In the genomic region with DNA sequence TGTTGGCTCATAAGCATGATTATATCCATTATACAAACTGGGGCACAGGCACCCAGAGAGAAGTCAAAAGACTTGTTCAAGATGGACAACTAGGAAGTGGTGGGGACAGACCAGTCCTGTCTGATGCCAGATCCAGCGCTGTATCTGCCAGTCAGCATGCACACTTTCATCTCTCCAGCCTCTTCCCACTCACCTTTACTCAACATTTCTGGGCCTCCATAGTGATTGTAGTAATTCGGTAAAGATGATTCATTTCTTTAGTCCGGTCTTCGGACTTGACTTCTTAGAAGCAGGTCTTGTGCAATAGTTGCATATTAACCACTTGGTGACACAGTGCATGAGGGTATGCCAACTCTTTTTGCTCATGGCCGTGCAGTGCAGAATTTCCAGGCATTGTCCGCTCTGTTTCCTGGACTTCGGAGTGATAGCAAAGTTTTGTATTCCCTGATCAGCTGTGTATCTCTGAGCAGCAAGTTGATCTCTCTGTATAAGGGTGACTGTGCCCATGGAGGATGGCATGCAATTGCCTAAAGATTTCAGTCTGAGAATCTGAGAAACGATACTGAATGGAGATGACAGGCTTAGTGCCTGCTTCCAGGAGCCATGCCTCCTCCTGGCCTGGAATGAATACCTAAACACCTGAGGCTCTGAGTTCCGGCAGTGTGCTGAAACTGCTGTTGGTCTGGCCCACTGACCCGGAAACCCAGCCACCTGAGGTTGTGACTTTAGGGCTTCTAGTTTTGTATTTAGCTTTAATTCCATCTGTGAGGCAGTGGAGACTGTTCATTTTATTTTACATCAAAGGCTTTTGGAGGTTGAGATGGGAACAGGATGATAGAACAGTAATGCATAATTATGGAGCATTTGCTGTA, we compare ENCODE assay signal across 1 cellular context.
A peak's percentile ranks its signal among the peaks of the same experiment; 100 is the strongest.
TF ChIP-seq lines count a peak whose summit lies in the region.

No MANE protein-coding gene starts in this region.

TF ChIP-seq in GM12878, 131 proteins besides CTCF, POLR2A, EP300 and RAD21 (continued from another document):
- TF ChIP-seq, protein P1, sequence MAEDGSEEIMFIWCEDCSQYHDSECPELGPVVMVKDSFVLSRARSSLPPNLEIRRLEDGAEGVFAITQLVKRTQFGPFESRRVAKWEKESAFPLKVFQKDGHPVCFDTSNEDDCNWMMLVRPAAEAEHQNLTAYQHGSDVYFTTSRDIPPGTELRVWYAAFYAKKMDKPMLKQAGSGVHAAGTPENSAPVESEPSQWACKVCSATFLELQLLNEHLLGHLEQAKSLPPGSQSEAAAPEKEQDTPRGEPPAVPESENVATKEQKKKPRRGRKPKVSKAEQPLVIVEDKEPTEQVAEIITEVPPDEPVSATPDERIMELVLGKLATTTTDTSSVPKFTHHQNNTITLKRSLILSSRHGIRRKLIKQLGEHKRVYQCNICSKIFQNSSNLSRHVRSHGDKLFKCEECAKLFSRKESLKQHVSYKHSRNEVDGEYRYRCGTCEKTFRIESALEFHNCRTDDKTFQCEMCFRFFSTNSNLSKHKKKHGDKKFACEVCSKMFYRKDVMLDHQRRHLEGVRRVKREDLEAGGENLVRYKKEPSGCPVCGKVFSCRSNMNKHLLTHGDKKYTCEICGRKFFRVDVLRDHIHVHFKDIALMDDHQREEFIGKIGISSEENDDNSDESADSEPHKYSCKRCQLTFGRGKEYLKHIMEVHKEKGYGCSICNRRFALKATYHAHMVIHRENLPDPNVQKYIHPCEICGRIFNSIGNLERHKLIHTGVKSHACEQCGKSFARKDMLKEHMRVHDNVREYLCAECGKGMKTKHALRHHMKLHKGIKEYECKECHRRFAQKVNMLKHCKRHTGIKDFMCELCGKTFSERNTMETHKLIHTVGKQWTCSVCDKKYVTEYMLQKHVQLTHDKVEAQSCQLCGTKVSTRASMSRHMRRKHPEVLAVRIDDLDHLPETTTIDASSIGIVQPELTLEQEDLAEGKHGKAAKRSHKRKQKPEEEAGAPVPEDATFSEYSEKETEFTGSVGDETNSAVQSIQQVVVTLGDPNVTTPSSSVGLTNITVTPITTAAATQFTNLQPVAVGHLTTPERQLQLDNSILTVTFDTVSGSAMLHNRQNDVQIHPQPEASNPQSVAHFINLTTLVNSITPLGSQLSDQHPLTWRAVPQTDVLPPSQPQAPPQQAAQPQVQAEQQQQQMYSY (CRISPR knock-in tag; IDR thresholded peaks at IDR 0.05), result no peak
- no peak for TF ChIP-seq KDM1A (IDR thresholded peaks at IDR 0.05; ENCODE audit: borderline replicate concordance)
- no peak for TF ChIP-seq NBN (IDR thresholded peaks at IDR 0.05)
- TF ChIP-seq SMAD1 (IDR thresholded peaks at IDR 0.05; ENCODE audit: low read depth, partially characterized antibody), result no peak
- no peak for TF ChIP-seq SP1 (IDR thresholded peaks at IDR 0.05; ENCODE audit: low read depth, low read length)
- no peak; the same call in 1 of the 2 replicates for TF ChIP-seq NR2F1 (conservative IDR thresholded peaks at IDR 0.05)
- no peak for TF ChIP-seq KAT2A (conservative IDR thresholded peaks at IDR 0.05; ENCODE audit: control insufficient read depth, low read depth, low read length)
- TF ChIP-seq ZSCAN29 (IDR thresholded peaks at IDR 0.05), result no peak
- peak; percentile 18 for TF ChIP-seq KLF5 (IDR thresholded peaks at IDR 0.05; ENCODE audit: partially characterized antibody)
- TF ChIP-seq LARP7 (IDR thresholded peaks at IDR 0.05), result no peak
- TF ChIP-seq, protein P2, sequence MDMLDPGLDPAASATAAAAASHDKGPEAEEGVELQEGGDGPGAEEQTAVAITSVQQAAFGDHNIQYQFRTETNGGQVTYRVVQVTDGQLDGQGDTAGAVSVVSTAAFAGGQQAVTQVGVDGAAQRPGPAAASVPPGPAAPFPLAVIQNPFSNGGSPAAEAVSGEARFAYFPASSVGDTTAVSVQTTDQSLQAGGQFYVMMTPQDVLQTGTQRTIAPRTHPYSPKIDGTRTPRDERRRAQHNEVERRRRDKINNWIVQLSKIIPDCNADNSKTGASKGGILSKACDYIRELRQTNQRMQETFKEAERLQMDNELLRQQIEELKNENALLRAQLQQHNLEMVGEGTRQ (IDR thresholded peaks at IDR 0.05; ENCODE audit: borderline replicate concordance, low read depth, low read length), result no peak
- no peak for TF ChIP-seq ESRRA (IDR thresholded peaks at IDR 0.05; ENCODE audit: low read length)
- TF ChIP-seq MTA3 (IDR thresholded peaks at IDR 0.05; ENCODE audit: borderline replicate concordance, low read length), result no peak
- no peak for TF ChIP-seq EZH2 (IDR thresholded peaks at IDR 0.05; ENCODE audit: borderline replicate concordance, control insufficient read depth, low read depth, low read length)
- TF ChIP-seq BCL11A (IDR thresholded peaks at IDR 0.05; ENCODE audit: low read depth, low read length), result peak; percentile 77; the same call in 1 of the 2 replicates
- TF ChIP-seq, protein P3, sequence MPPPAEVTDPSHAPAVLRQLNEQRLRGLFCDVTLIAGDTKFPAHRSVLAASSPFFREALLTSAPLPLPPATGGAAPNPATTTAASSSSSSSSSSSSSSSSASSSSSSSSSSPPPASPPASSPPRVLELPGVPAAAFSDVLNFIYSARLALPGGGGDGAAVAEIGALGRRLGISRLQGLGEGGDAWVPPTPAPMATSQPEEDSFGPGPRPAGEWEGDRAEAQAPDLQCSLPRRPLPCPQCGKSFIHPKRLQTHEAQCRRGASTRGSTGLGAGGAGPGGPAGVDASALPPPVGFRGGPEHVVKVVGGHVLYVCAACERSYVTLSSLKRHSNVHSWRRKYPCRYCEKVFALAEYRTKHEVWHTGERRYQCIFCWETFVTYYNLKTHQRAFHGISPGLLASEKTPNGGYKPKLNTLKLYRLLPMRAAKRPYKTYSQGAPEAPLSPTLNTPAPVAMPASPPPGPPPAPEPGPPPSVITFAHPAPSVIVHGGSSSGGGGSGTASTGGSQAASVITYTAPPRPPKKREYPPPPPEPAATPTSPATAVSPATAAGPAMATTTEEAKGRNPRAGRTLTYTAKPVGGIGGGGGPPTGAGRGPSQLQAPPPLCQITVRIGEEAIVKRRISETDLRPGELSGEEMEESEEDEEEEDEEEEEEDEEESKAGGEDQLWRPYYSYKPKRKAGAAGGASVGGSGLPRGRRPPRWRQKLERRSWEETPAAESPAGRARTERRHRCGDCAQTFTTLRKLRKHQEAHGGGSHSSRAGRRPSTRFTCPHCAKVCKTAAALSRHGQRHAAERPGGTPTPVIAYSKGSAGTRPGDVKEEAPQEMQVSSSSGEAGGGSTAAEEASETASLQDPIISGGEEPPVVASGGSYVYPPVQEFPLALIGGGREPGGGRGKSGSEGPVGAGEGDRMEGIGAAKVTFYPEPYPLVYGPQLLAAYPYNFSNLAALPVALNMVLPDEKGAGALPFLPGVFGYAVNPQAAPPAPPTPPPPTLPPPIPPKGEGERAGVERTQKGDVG (CRISPR knock-in tag; IDR thresholded peaks at IDR 0.05), result no peak
- peak in 1 of 2 experiments; percentile 70; a peak in 1 of 4 replicates for TF ChIP-seq ETV6 (conservative IDR thresholded peaks at IDR 0.05 in 1 of 2, IDR thresholded peaks at IDR 0.05 in 1 of 2; ENCODE audit: borderline replicate concordance in 1 of 2, low read depth in 1 of 2)
- peak; percentile 64; the same call in 1 of the 2 replicates for TF ChIP-seq NFIC (IDR thresholded peaks at IDR 0.05; ENCODE audit: low read depth, low read length)
- TF ChIP-seq JUNB (IDR thresholded peaks at IDR 0.05), result peak; percentile 92
- TF ChIP-seq POLR2AphosphoS5 (IDR thresholded peaks at IDR 0.05; ENCODE audit: low read length), result no peak
- TF ChIP-seq POLR2AphosphoS2 (IDR thresholded peaks at IDR 0.05; ENCODE audit: low read depth, low read length), result no peak
- TF ChIP-seq, protein P4, sequence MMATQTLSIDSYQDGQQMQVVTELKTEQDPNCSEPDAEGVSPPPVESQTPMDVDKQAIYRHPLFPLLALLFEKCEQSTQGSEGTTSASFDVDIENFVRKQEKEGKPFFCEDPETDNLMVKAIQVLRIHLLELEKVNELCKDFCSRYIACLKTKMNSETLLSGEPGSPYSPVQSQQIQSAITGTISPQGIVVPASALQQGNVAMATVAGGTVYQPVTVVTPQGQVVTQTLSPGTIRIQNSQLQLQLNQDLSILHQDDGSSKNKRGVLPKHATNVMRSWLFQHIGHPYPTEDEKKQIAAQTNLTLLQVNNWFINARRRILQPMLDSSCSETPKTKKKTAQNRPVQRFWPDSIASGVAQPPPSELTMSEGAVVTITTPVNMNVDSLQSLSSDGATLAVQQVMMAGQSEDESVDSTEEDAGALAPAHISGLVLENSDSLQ (IDR thresholded peaks at IDR 0.05), result no peak
- TF ChIP-seq ZNF622 (IDR thresholded peaks at IDR 0.05), result no peak
- peak; percentile 70 to 73; a peak in 3 of 4 replicates for TF ChIP-seq BHLHE40 (IDR thresholded peaks at IDR 0.05; ENCODE audit: borderline replicate concordance in 1 of 2, low read depth in 2 of 2, low read length in 1 of 2)
- TF ChIP-seq ZNF384 (IDR thresholded peaks at IDR 0.05; ENCODE audit: borderline replicate concordance, low read depth, low read length), result no peak
- TF ChIP-seq SUZ12 (IDR thresholded peaks at IDR 0.05; ENCODE audit: unreplicated experiment), result no peak
- TF ChIP-seq, protein P5, sequence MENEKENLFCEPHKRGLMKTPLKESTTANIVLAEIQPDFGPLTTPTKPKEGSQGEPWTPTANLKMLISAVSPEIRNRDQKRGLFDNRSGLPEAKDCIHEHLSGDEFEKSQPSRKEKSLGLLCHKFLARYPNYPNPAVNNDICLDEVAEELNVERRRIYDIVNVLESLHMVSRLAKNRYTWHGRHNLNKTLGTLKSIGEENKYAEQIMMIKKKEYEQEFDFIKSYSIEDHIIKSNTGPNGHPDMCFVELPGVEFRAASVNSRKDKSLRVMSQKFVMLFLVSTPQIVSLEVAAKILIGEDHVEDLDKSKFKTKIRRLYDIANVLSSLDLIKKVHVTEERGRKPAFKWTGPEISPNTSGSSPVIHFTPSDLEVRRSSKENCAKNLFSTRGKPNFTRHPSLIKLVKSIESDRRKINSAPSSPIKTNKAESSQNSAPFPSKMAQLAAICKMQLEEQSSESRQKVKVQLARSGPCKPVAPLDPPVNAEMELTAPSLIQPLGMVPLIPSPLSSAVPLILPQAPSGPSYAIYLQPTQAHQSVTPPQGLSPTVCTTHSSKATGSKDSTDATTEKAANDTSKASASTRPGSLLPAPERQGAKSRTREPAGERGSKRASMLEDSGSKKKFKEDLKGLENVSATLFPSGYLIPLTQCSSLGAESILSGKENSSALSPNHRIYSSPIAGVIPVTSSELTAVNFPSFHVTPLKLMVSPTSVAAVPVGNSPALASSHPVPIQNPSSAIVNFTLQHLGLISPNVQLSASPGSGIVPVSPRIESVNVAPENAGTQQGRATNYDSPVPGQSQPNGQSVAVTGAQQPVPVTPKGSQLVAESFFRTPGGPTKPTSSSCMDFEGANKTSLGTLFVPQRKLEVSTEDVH (IDR thresholded peaks at IDR 0.05; ENCODE audit: low read depth, partially characterized antibody), result no peak
- no peak for TF ChIP-seq CHD1 (IDR thresholded peaks at IDR 0.05; ENCODE audit: low read depth, low read length)
- no peak for TF ChIP-seq STAT3 (IDR thresholded peaks at IDR 0.05; ENCODE audit: low read depth, low read length)
- peak; percentile 5 for TF ChIP-seq RELA (IDR thresholded peaks at IDR 0.05; ENCODE audit: borderline replicate concordance, partially characterized antibody)
- TF ChIP-seq ZZZ3 (IDR thresholded peaks at IDR 0.05; ENCODE audit: control insufficient read depth, insufficient read length, low read depth), result no peak
- TF ChIP-seq CBX5 (IDR thresholded peaks at IDR 0.05; ENCODE audit: low read depth), result peak; percentile 41; the same call in 1 of the 2 replicates
- TF ChIP-seq TARDBP (IDR thresholded peaks at IDR 0.05; ENCODE audit: borderline replicate concordance), result 0 out of 2 replicates have a peak, but pooled peaks have one; percentile 29
- TF ChIP-seq RCOR1 (conservative IDR thresholded peaks at IDR 0.05; ENCODE audit: low read depth, low read length), result no peak
- no peak for TF ChIP-seq CHD4 (IDR thresholded peaks at IDR 0.05)
- 0 out of 2 replicates have a peak, but pooled peaks have one; percentile 20 for TF ChIP-seq MXI1 (IDR thresholded peaks at IDR 0.05; ENCODE audit: low read depth, low read length)
TF ChIP-seq in GM12878: peak in this region for 28.
